In genomic region chr6:118881440-118882313, GRCh38 we compare ENCODE assay signal across 11 cellular contexts. TPM values are rescaled to one million over a fixed set of nuclear protein-coding genes. Genes with fewer than 3 reads are reported as not detected.
DNase-seq lines count a peak whose midpoint lies in the region; ATAC-seq lines count a peak whose summit lies in the region.
"Had no signal": no experiment of that assay in that cellular context is flagged by ENCODE, and none has a peak within 500 bp of the region (broad histone marks: within the 10 kb centered on the region; RNA-seq: fewer than 3 reads in every experiment).

No MANE protein-coding gene starts in this region.

- H3K27ac ChIP-seq in neuronal stem cell (replicated peaks; ENCODE audit: low read length) = no peak overlapping the region
- H3K27ac ChIP-seq: cardiac muscle cell, thoracic aorta had no signal

- no peak for DNase-seq in activated CD4-positive, alpha-beta T cell treated with anti-CD3 and anti-CD28 coated beads, Interleukin-2, amount 10 ng/mL, durations not matched to agents 24 days and 14 days
- no peak for DNase-seq in activated CD4-positive, alpha-beta T cell treated with anti-CD3 and anti-CD28 coated beads for 36 hours
- DNase-seq in neuronal stem cell (ENCODE audit: low spot score) (no peak), NCI-H187 (lab: John Stamatoyannopoulos, UW) (no peak), SW480 (ENCODE audit: low spot score) (no peak)
- DNase-seq in T-helper 2 cell treated with Interferon-gamma antibody and Interleukin-4, amounts not matched to agents 5 μg/mL and 100 μg/mL, for 36 hours (ENCODE audit: low spot score) = no peak
- DNase-seq: NCI-H446 treated with DMSO at 0.1 percent for 48 hours had no signal

- no CpG with 5 or more reads among the region's 9 CpGs for WGBS in neuronal stem cell (ENCODE audit: extremely low coverage in 2 of 2, insufficient read length in 2 of 2, insufficient replicate concordance in 1 of 2), 2 donors

- no peak overlapping the region for H2BK12ac ChIP-seq in neuronal stem cell (ENCODE audit: low read length)

- no peak overlapping the region for H2BK15ac ChIP-seq in neuronal stem cell (ENCODE audit: low read length)

- H4K91ac ChIP-seq in neuronal stem cell (ENCODE audit: low read depth, low read length, poor library complexity) = no peak overlapping the region

- H3K27me3 Mint-ChIP-seq in activated CD4-positive, alpha-beta T cell treated with anti-CD3 and anti-CD28 coated beads, Interleukin-2, amount 10 ng/mL, durations not matched to agents 24 days and 14 days = no peaks in the 10 kb centered on the region
- no peaks in the 10 kb centered on the region for H3K27me3 Mint-ChIP-seq in activated CD4-positive, alpha-beta T cell treated with anti-CD3 and anti-CD28 coated beads for 36 hours
- no peaks in the 10 kb centered on the region for H3K27me3 Mint-ChIP-seq in T-helper 2 cell treated with Interferon-gamma antibody and Interleukin-4, amounts not matched to agents 5 μg/mL and 100 μg/mL, for 36 hours (ENCODE audit: low read depth)

- no peaks in the 10 kb centered on the region for H3K36me3 ChIP-seq in neuronal stem cell (replicated peaks in 1 of 2; ENCODE audit: control insufficient read depth in 2 of 2, insufficient read depth in 2 of 2, low read length in 2 of 2)
- H3K36me3 ChIP-seq: cardiac muscle cell, thoracic aorta had no signal

- no peak overlapping the region for H3K18ac ChIP-seq in neuronal stem cell (ENCODE audit: low read length)

- POLR2A ChIA-PET in activated CD4-positive, alpha-beta T cell treated with anti-CD3 and anti-CD28 coated beads for 36 hours (lab: Charles Lee) = interaction anchor here (0.6 kb wide), 1 partner anchor 162 kb away, joined by 5 read pairs; no protein-coding TSS in a partner anchor

- no peak overlapping the region for H3K27ac Mint-ChIP-seq in activated CD4-positive, alpha-beta T cell treated with anti-CD3 and anti-CD28 coated beads, Interleukin-2, amount 10 ng/mL, durations not matched to agents 24 days and 14 days
- no peak overlapping the region for H3K27ac Mint-ChIP-seq in activated CD4-positive, alpha-beta T cell treated with anti-CD3 and anti-CD28 coated beads for 36 hours
- H3K27ac Mint-ChIP-seq in T-helper 2 cell treated with Interferon-gamma antibody and Interleukin-4, amounts not matched to agents 5 μg/mL and 100 μg/mL, for 36 hours = no peak overlapping the region

- H3K4me1 Mint-ChIP-seq in activated CD4-positive, alpha-beta T cell treated with anti-CD3 and anti-CD28 coated beads, Interleukin-2, amount 10 ng/mL, durations not matched to agents 24 days and 14 days = peaks cover 31% of the 10 kb centered on the region
- peaks cover 66% of the 10 kb centered on the region for H3K4me1 Mint-ChIP-seq in activated CD4-positive, alpha-beta T cell treated with anti-CD3 and anti-CD28 coated beads for 36 hours
- peaks cover 23% of the 10 kb centered on the region for H3K4me1 Mint-ChIP-seq in T-helper 2 cell treated with Interferon-gamma antibody and Interleukin-4, amounts not matched to agents 5 μg/mL and 100 μg/mL, for 36 hours (ENCODE audit: low read depth)

- H4K8ac ChIP-seq in neuronal stem cell (ENCODE audit: low read depth, low read length) = no peak overlapping the region

- H3K9me3 Mint-ChIP-seq in activated CD4-positive, alpha-beta T cell treated with anti-CD3 and anti-CD28 coated beads, Interleukin-2, amount 10 ng/mL, durations not matched to agents 24 days and 14 days = no peaks in the 10 kb centered on the region
- H3K9me3 Mint-ChIP-seq in activated CD4-positive, alpha-beta T cell treated with anti-CD3 and anti-CD28 coated beads for 36 hours (ENCODE audit: low read depth) = no peaks in the 10 kb centered on the region
- peaks cover 5% of the 10 kb centered on the region for H3K9me3 Mint-ChIP-seq in T-helper 2 cell treated with Interferon-gamma antibody and Interleukin-4, amounts not matched to agents 5 μg/mL and 100 μg/mL, for 36 hours

- peaks cover 15% of the 10 kb centered on the region for H3K36me3 Mint-ChIP-seq in activated CD4-positive, alpha-beta T cell treated with anti-CD3 and anti-CD28 coated beads, Interleukin-2, amount 10 ng/mL, durations not matched to agents 24 days and 14 days (ENCODE audit: low read depth)
- no peaks in the 10 kb centered on the region for H3K36me3 Mint-ChIP-seq in activated CD4-positive, alpha-beta T cell treated with anti-CD3 and anti-CD28 coated beads for 36 hours (ENCODE audit: low read depth)
- peaks cover 6% of the 10 kb centered on the region for H3K36me3 Mint-ChIP-seq in T-helper 2 cell treated with Interferon-gamma antibody and Interleukin-4, amounts not matched to agents 5 μg/mL and 100 μg/mL, for 36 hours (ENCODE audit: low read depth)

- no peaks in the 10 kb centered on the region for H3K79me1 ChIP-seq in neuronal stem cell (ENCODE audit: low read depth, low read length)

- intact Hi-C loops in activated CD4-positive, alpha-beta T cell treated with anti-CD3 and anti-CD28 coated beads, Interleukin-2, amount 10 ng/mL, durations not matched to agents 24 days and 14 days (cut with micrococcal nuclease) = no loop called here
- intact Hi-C loops in activated CD4-positive, alpha-beta T cell treated with anti-CD3 and anti-CD28 coated beads for 36 hours (cut with DNase I, micrococcal nuclease) = no loop called here

- ATAC-seq in activated CD4-positive, alpha-beta T cell treated with anti-CD3 and anti-CD28 coated beads for 36 hours = no peak
- ATAC-seq in HG02588 (IDR thresholded peaks at IDR 0.05; ENCODE audit: unreplicated experiment) (peak; percentile 84), HG03575 (IDR thresholded peaks at IDR 0.05; ENCODE audit: extremely low read depth, insufficient number of reproducible peaks, low FRiP score, unreplicated experiment) (peak; percentile 63)

- peak overlapping the region; percentile 5 for H3K4me3 Mint-ChIP-seq in activated CD4-positive, alpha-beta T cell treated with anti-CD3 and anti-CD28 coated beads, Interleukin-2, amount 10 ng/mL, durations not matched to agents 24 days and 14 days
- no peak overlapping the region for H3K4me3 Mint-ChIP-seq in activated CD4-positive, alpha-beta T cell treated with anti-CD3 and anti-CD28 coated beads for 36 hours
- H3K4me3 Mint-ChIP-seq in T-helper 2 cell treated with Interferon-gamma antibody and Interleukin-4, amounts not matched to agents 5 μg/mL and 100 μg/mL, for 36 hours = no peak overlapping the region

- no peak overlapping the region for H2BK5ac ChIP-seq in neuronal stem cell (ENCODE audit: low read length)

- no peaks in the 10 kb centered on the region for H3K27me3 ChIP-seq in neuronal stem cell (ENCODE audit: control insufficient read depth in 3 of 3, insufficient read depth in 3 of 3, low read depth in 1 of 3, low read length in 3 of 3)
- H3K27me3 ChIP-seq: cardiac muscle cell had no signal

- no peak overlapping the region for H3K23ac ChIP-seq in neuronal stem cell (ENCODE audit: low read depth, low read length, poor library complexity)

- no peak overlapping the region for H3K4me2 ChIP-seq in neuronal stem cell (ENCODE audit: insufficient read depth, low read length, poor library complexity, severe bottlenecking)

- no peak overlapping the region for H2BK120ac ChIP-seq in neuronal stem cell (ENCODE audit: low read depth, low read length)

- H3K4me1 ChIP-seq in neuronal stem cell (ENCODE audit: control insufficient read depth in 2 of 2, insufficient read depth in 1 of 2, low read depth in 1 of 2, low read length in 2 of 2) = peaks cover 0 to 2% of the 10 kb centered on the region in 2 donors

- H3K4me3 ChIP-seq in neuronal stem cell (ENCODE audit: low read length in 2 of 2) = no peak overlapping the region
- H3K4me3 ChIP-seq: cardiac muscle cell, thoracic aorta had no signal

- no peak overlapping the region for H2AFZ ChIP-seq in neuronal stem cell (ENCODE audit: low read length)

- no peak overlapping the region for H3K4ac ChIP-seq in neuronal stem cell (ENCODE audit: low read length)

- H3K14ac ChIP-seq in neuronal stem cell (ENCODE audit: low read length) = peak overlapping the region; percentile 23

- peaks cover 0 to 5% of the 10 kb centered on the region in 2 donors for H3K9me3 ChIP-seq in neuronal stem cell (replicated peaks in 1 of 2; ENCODE audit: control insufficient read depth in 2 of 2, insufficient read depth in 1 of 2, low read depth in 1 of 2, low read length in 2 of 2)
- H3K9me3 ChIP-seq: thoracic aorta had no signal

- no peak overlapping the region for H2AK5ac ChIP-seq in neuronal stem cell (ENCODE audit: low read depth, low read length)

- CTCF ChIA-PET in activated CD4-positive, alpha-beta T cell treated with anti-CD3 and anti-CD28 coated beads for 36 hours (lab: Charles Lee) = interaction anchor here (0.7 to 2.1 kb wide), 6 partner anchors 8 to 229 kb away, joined by 3 to 9 read pairs (median 5); no protein-coding TSS in a partner anchor

- H3K9ac ChIP-seq in neuronal stem cell (ENCODE audit: low read depth, low read length, poor library complexity) = no peak overlapping the region

RNA-seq across cellular contexts. Expression of gene ASF1A, which starts 12.3 kb away (rescaled TPM):
- total RNA-seq in activated CD4-positive, alpha-beta T cell treated with anti-CD3 and anti-CD28 coated beads, Interleukin-2, amount 10 ng/mL, durations not matched to agents 24 days and 14 days = 43.2 and 43.3 TPM in 2 replicates
- 10 to 100 TPM; 21.2 to 28.6 TPM for total RNA-seq in activated CD4-positive, alpha-beta T cell treated with anti-CD3 and anti-CD28 coated beads for 36 hours
- 28.3 TPM for polyA plus RNA-seq in neuronal stem cell (2013, experiment 1 of 2)
- 28.0 TPM for polyA plus RNA-seq in neuronal stem cell (2013, experiment 2 of 2)

RNA-seq across cellular contexts. Expression of gene MCM9, which starts 53.3 kb away (rescaled TPM):
- total RNA-seq in activated CD4-positive, alpha-beta T cell treated with anti-CD3 and anti-CD28 coated beads, Interleukin-2, amount 10 ng/mL, durations not matched to agents 24 days and 14 days = 19.0 and 21.3 TPM in 2 replicates
- 10 to 100 TPM; 17.0 to 17.2 TPM for total RNA-seq in activated CD4-positive, alpha-beta T cell treated with anti-CD3 and anti-CD28 coated beads for 36 hours
- polyA plus RNA-seq in neuronal stem cell (2013, experiment 1 of 2) = 5.1 TPM
- polyA plus RNA-seq in neuronal stem cell (2013, experiment 2 of 2) = 4.9 TPM
